In genomic region chr5:72316-73180, GRCh38 we compare ENCODE assay signal across 2 cellular contexts. TPM values are rescaled to one million over a fixed set of nuclear protein-coding genes. Genes with fewer than 3 reads are reported as not detected.
"Had no signal": no experiment of that assay in that cellular context is flagged by ENCODE, and none has a peak within 500 bp of the region (broad histone marks: within the 10 kb centered on the region; RNA-seq: fewer than 3 reads in every experiment).

No MANE protein-coding gene starts in this region.

RNA-seq across cellular contexts. Expression of gene PLEKHG4B, which starts 19.4 kb away (rescaled TPM):
- total RNA-seq: HT-29 had no signal
- polyA plus RNA-seq: K562 had no signal
